30 cellular contexts compared by ENCODE assay signal in the genomic region with DNA sequence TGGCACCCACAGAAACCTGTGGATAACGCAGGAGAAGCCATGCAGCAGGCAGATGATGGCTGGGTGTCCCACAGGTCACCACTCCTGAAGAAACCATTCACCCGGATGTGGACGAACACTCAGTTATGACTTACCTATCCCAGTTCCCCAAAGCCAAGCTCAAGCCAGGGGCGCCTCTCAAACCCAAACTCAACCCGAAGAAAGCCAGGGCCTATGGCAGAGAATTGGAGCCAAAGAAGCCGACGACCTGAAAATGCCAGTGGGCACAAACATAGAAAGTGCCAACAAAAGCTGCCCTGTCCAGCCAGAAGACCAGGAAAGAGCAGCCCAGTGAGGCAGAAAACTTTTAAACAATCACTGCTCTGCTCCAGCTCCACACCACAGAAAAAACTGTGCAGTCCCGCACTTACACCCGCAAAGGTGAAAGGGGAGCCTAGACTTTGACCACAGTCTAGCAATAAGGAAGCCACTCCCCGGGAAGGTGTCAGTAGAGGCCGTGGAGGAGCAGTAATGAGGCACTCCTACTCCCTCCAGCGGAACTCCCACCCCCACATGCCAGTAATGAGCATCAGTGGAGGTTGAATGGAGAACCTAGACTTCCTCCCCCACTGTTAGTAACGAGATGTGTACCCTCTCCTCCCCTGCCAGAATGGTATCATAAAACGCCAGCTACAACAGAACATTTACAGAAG. TPM values are rescaled to one million over a fixed set of nuclear protein-coding genes. Genes with fewer than 3 reads are reported as not detected.
DNase-seq lines count a peak whose midpoint lies in the region; ATAC-seq, FAIRE-seq and TF ChIP-seq lines count a peak whose summit lies in the region.
"Had no signal": no experiment of that assay in that cellular context is flagged by ENCODE, and none has a peak within 500 bp of the region (broad histone marks: within the 10 kb centered on the region; RNA-seq: fewer than 3 reads in every experiment).

No MANE protein-coding gene starts in this region.

- no peak overlapping the region for H3K4me2 ChIP-seq in endothelial cell of umbilical vein (ENCODE audit: insufficient read depth, low read length)

- H3K27me3 ChIP-seq in Caco-2 (replicated peaks; ENCODE audit: control insufficient read depth, insufficient read depth, low read length) = no peaks in the 10 kb centered on the region
- H3K27me3 ChIP-seq in endothelial cell of umbilical vein (ENCODE audit: control insufficient read depth in 2 of 2, insufficient read depth in 2 of 2, low read length in 2 of 2) = no peaks in the 10 kb centered on the region
- no peaks in the 10 kb centered on the region for H3K27me3 ChIP-seq in uterus

- no peak overlapping the region for H3K4me3 ChIP-seq in Caco-2 (ENCODE audit: low read depth, low read length)
- H3K4me3 ChIP-seq in NB4 (ENCODE audit: low read depth, low read length) = no peak overlapping the region
- H3K4me3 ChIP-seq in endothelial cell of umbilical vein (replicated peaks in 1 of 3; ENCODE audit: insufficient read depth in 1 of 3, low read depth in 1 of 3, low read length in 3 of 3) = no peak overlapping the region
- no peak overlapping the region for H3K4me3 ChIP-seq in mucosa of descending colon
- H3K4me3 ChIP-seq in uterus = no peak overlapping the region
- H3K4me3 ChIP-seq: esophagus squamous epithelium, heart right ventricle, tibial artery had no signal

- FAIRE-seq in endothelial cell of umbilical vein (lab: Jason Lieb, UNC) = no peak
- FAIRE-seq: GM18507 had no signal

- dilution Hi-C loops in endothelial cell of umbilical vein (cut with MboI; ENCODE audit: extremely low pct_ligation_motif_present, low sequenced_read_pairs) = no loop called here

- H3K27ac ChIP-seq in endothelial cell of umbilical vein (ENCODE audit: insufficient read depth, low read depth, low read length) (peak overlapping the region; percentile 14), uterus (no peak overlapping the region)
- H3K27ac ChIP-seq: esophagus squamous epithelium, foreskin keratinocyte, heart right ventricle, tibial artery had no signal

- H3K4me1 Mint-ChIP-seq in Caco-2 (ENCODE audit: low read depth, unreplicated experiment) = peaks cover 8% of the 10 kb centered on the region

- H4K20me1 ChIP-seq in endothelial cell of umbilical vein (replicated peaks; ENCODE audit: control insufficient read depth, extremely low read depth, insufficient read depth, low read length) = no peaks in the 10 kb centered on the region

- POLR2A ChIA-PET in Caco-2 (lab: Charles Lee) = no interaction called here
- POLR2A ChIA-PET in endothelial cell of umbilical vein (lab: Charles Lee) = no interaction called here

- H3K9me3 ChIP-seq in Caco-2 = no peaks in the 10 kb centered on the region
- H3K9me3 ChIP-seq in endothelial cell of umbilical vein (replicated peaks; ENCODE audit: control insufficient read depth, insufficient read depth, low read length) = no peaks in the 10 kb centered on the region
- no peaks in the 10 kb centered on the region for H3K9me3 ChIP-seq in mucosa of descending colon
- H3K9me3 ChIP-seq in uterus = no peaks in the 10 kb centered on the region
- H3K9me3 ChIP-seq: esophagus squamous epithelium, tibial artery had no signal

- intact Hi-C loops in Caco-2 (cut with micrococcal nuclease; ENCODE audit: unreplicated experiment) = no loop called here
- intact Hi-C loops in endothelial cell of umbilical vein (cut with micrococcal nuclease) = no loop called here
- intact Hi-C loops in mucosa of descending colon (cut with DNase I, micrococcal nuclease) = no loop called here
- intact Hi-C loops in uterus (cut with DNase I; ENCODE audit: low total_unique reads) = no loop called here

- H2AFZ ChIP-seq in endothelial cell of umbilical vein (ENCODE audit: low read depth, low read length) = peak overlapping the region; percentile 10

- peak overlapping the region; percentile 8 for H3K27ac Mint-ChIP-seq in Caco-2 (ENCODE audit: unreplicated experiment)
- H3K27ac Mint-ChIP-seq: activated CD8-positive, alpha-beta T cell treated with anti-CD3 and anti-CD28 coated beads for 36 hours; activated T-helper 2 cell treated with anti-CD3 and anti-CD28 coated beads, Interferon-gamma antibody, Interleukin-2, Interleukin-4, amounts not matched to agents 10 μg/mL and 5 μg/mL and 100 μg/mL, durations not matched to agents 14 hours and 24 hours and 36 hours; brain; CD8-positive, alpha-beta T cell had no signal

- BruUV-seq in Caco-2 (replicated peaks; lab: Mats Ljungman, UMichigan) (no TSS peak), endothelial cell of umbilical vein (replicated peaks; lab: Mats Ljungman, UMichigan) (no TSS peak)

- no peak overlapping the region for H3K4me3 Mint-ChIP-seq in Caco-2 (ENCODE audit: unreplicated experiment)
- H3K4me3 Mint-ChIP-seq: activated CD8-positive, alpha-beta T cell treated with anti-CD3 and anti-CD28 coated beads for 36 hours; brain; CD8-positive, alpha-beta T cell had no signal

- CTCF ChIA-PET in Caco-2 (lab: Charles Lee) = interaction anchor here (0.6 to 1.2 kb wide), 3 partner anchors 12 to 124 kb away, joined by 3 read pairs; no protein-coding TSS in a partner anchor
- CTCF ChIA-PET in endothelial cell of umbilical vein (lab: Charles Lee) = interaction anchor here (1.3 to 10.5 kb wide), 3 partner anchors 8 to 70 kb away, joined by 4 to 393 read pairs (median 286); partner anchors contain the start of gene ACVRL1

- H3K9me1 ChIP-seq in endothelial cell of umbilical vein (replicated peaks; ENCODE audit: control insufficient read depth, extremely low read depth, insufficient read depth, low read length) = no peaks in the 10 kb centered on the region

- TF ChIP-seq POLR2A in NB4 (IDR thresholded peaks at IDR 0.05; ENCODE audit: extremely low read depth, insufficient read length) (no peak), endothelial cell of umbilical vein (IDR thresholded peaks at IDR 0.05; ENCODE audit: low read depth, low read length) (no peak), uterus (IDR thresholded peaks at IDR 0.05) (no peak)

- TF ChIP-seq CTCF in Caco-2 (IDR thresholded peaks at IDR 0.05; ENCODE audit: insufficient read depth in 1 of 2, low read depth in 1 of 2, low read length in 1 of 2, severe bottlenecking in 1 of 2, unreplicated experiment in 1 of 2) (peak in 1 of 2 experiments; percentile 21), NB4 (IDR thresholded peaks at IDR 0.05; ENCODE audit: low read depth, low read length) (no peak), endothelial cell of umbilical vein (IDR thresholded peaks at IDR 0.05; ENCODE audit: extremely low read depth in 1 of 2, insufficient read depth in 1 of 2, low read depth in 1 of 2, low read length in 2 of 2) (no peak), mucosa of descending colon (IDR thresholded peaks at IDR 0.05) (no peak), GM13977 (IDR thresholded peaks at IDR 0.05; ENCODE audit: extremely low read depth, insufficient read depth, missing control alignments) (no peak), uterus (IDR thresholded peaks at IDR 0.05) (no peak)

- no peaks in the 10 kb centered on the region for H3K27me3 Mint-ChIP-seq in Caco-2 (ENCODE audit: insufficient read depth, unreplicated experiment)

- ATAC-seq in mucosa of descending colon = peak; percentile 77
- no peak for ATAC-seq in HG03460 (IDR thresholded peaks at IDR 0.05; ENCODE audit: unreplicated experiment)
- ATAC-seq: activated CD8-positive, alpha-beta T cell treated with anti-CD3 and anti-CD28 coated beads for 36 hours; CD8-positive, alpha-beta T cell; foreskin keratinocyte; heart right ventricle had no signal

- H3K36me3 ChIP-seq in Caco-2 (ENCODE audit: control insufficient read depth, insufficient read depth, low read length) = no peaks in the 10 kb centered on the region
- H3K36me3 ChIP-seq in endothelial cell of umbilical vein (ENCODE audit: control insufficient read depth in 2 of 2, extremely low read depth in 1 of 2, insufficient read depth in 2 of 2, low read length in 2 of 2) = no peaks in the 10 kb centered on the region
- H3K36me3 ChIP-seq in mucosa of descending colon (ENCODE audit: low read depth) = no peaks in the 10 kb centered on the region
- H3K36me3 ChIP-seq in uterus = no peaks in the 10 kb centered on the region
- H3K36me3 ChIP-seq: esophagus squamous epithelium, heart right ventricle, tibial artery had no signal

- DNase-seq in Caco-2 (peak; percentile 55 to 73), NB4 (ENCODE audit: low read depth) (peak; percentile 77), endothelial cell of umbilical vein (ENCODE audit: low read depth, low spot score) (no peak), mucosa of descending colon (peak in 2 of 3 donors; percentile 63 to 81), GM13977 (ENCODE audit: low spot score) (no peak), uterus (no peak)
- DNase-seq in activated CD8-positive, alpha-beta memory T cell treated with anti-CD3 and anti-CD28 coated beads, Interleukin-2, amount 50 U/mL, for 4 hours = no peak
- DNase-seq: activated CD4-positive, alpha-beta T cell treated with anti-CD3 and anti-CD28 coated beads for 1 hour; activated CD8-positive, alpha-beta T cell treated with anti-CD3 and anti-CD28 coated beads for 36 hours; activated naive CD4-positive, alpha-beta T cell treated with anti-CD3 and anti-CD28 coated beads, Interleukin-2, amount 50 U/mL, for 16 hours; amniotic stem cell; CD8-positive, alpha-beta T cell; DMS 273 treated with DMSO at 0.1 percent for 48 hours; esophagus squamous epithelium; foreskin keratinocyte; heart right ventricle; NCI-H1105 treated with DMSO at 0.1 percent for 48 hours; NCI-H2029; NCI-H510A treated with DMSO at 0.1 percent for 48 hours; stimulated activated CD4-positive, alpha-beta T cell treated with anti-CD3 and anti-CD28 coated beads, Interleukin-15, amount 100 ng/mL, for 24 hours; stimulated activated CD4-positive, alpha-beta T cell treated with anti-CD3 and anti-CD28 coated beads, Interleukin-4, amount 100 ng/mL, for 4 hours had no signal

- no peaks in the 10 kb centered on the region for H3K79me2 ChIP-seq in endothelial cell of umbilical vein (ENCODE audit: control insufficient read depth, insufficient read depth, low read length)

- H3K9me3 Mint-ChIP-seq in Caco-2 (ENCODE audit: unreplicated experiment) = no peaks in the 10 kb centered on the region
- H3K9me3 Mint-ChIP-seq: activated CD8-positive, alpha-beta T cell treated with anti-CD3 and anti-CD28 coated beads for 36 hours; activated T-helper 2 cell treated with anti-CD3 and anti-CD28 coated beads, Interferon-gamma antibody, Interleukin-2, Interleukin-4, amounts not matched to agents 10 μg/mL and 5 μg/mL and 100 μg/mL, durations not matched to agents 14 hours and 24 hours and 36 hours; CD8-positive, alpha-beta T cell had no signal

- H3K36me3 Mint-ChIP-seq in Caco-2 (ENCODE audit: insufficient read depth, unreplicated experiment) = no peaks in the 10 kb centered on the region
- H3K36me3 Mint-ChIP-seq: brain; CD8-positive, alpha-beta T cell had no signal

- in situ Hi-C loops in GM13977 (cut with MboI; ENCODE audit: low pct_unique_long_range_greater_than_20kb, low sequenced_read_pairs, unreplicated experiment) = no loop called here

- H3K4me1 ChIP-seq in Caco-2 (peaks cover 6% of the 10 kb centered on the region), endothelial cell of umbilical vein (ENCODE audit: control insufficient read depth, extremely low read depth, insufficient read depth, low read length) (peaks cover 68% of the 10 kb centered on the region), mucosa of descending colon (ENCODE audit: low read depth) (peaks cover 24% of the 10 kb centered on the region), uterus (no peaks in the 10 kb centered on the region)

- no peak overlapping the region for H3K9ac ChIP-seq in endothelial cell of umbilical vein (replicated peaks; ENCODE audit: extremely low read depth, insufficient read depth, low read length)

RNA-seq across cellular contexts. Expression of gene ACVRL1, which starts 6.0 kb away (rescaled TPM):
- total RNA-seq in Caco-2 (2022) (0.74 TPM in 1 of 2 replicates, not detected in the other), endothelial cell of umbilical vein (404 and 427 TPM in 2 replicates), mucosa of descending colon (100 to 1,000 TPM; 132 to 261 (median 247) TPM), uterus (100 to 1,000 TPM in 3 of 4 donors, 10 to 100 TPM in 1; 52.1 to 161 (median 127) TPM)
- 355 and 403 TPM in 2 replicates for polyA plus RNA-seq in endothelial cell of umbilical vein
- 270 and 301 TPM in 2 replicates for polyA plus RNA-seq in endothelial cell of umbilical vein (2011; cell fraction: cytosol; rRNA removed)
- polyA plus RNA-seq in endothelial cell of umbilical vein (2011; cell fraction: nucleus; rRNA removed) = 559 and 644 TPM in 2 replicates
- 203 and 337 TPM in 2 replicates for polyA plus RNA-seq in endothelial cell of umbilical vein (2012)
- polyA minus RNA-seq in endothelial cell of umbilical vein = 398 and 445 TPM in 2 replicates
- polyA minus RNA-seq in endothelial cell of umbilical vein (2011; cell fraction: cytosol; rRNA and poly(A)+ RNA removed) = not detected
- 169 and 190 TPM in 2 replicates for polyA minus RNA-seq in endothelial cell of umbilical vein (2011; cell fraction: nucleus; rRNA and poly(A)+ RNA removed)
- total RNA-seq: activated CD8-positive, alpha-beta T cell treated with anti-CD3 and anti-CD28 coated beads for 36 hours; activated T-helper 2 cell treated with anti-CD3 and anti-CD28 coated beads, Interferon-gamma antibody, Interleukin-2, Interleukin-4, amounts not matched to agents 10 μg/mL and 5 μg/mL and 100 μg/mL, durations not matched to agents 14 hours and 24 hours and 36 hours; CD8-positive, alpha-beta T cell; foreskin keratinocyte; T-helper 2 cell treated with Interferon-gamma antibody and Interleukin-4, amounts not matched to agents 100 ng/mL and 5 ng/mL, for 36 hours had no signal

RNA-seq across cellular contexts. Expression of gene ANKRD33, which starts 13.4 kb away (rescaled TPM):
- total RNA-seq in Caco-2 (2022) (not detected in 2 replicates), endothelial cell of umbilical vein (0.95 and 1.2 TPM in 2 replicates), mucosa of descending colon (under 1 TPM in 1 of 3 donors, not detected in 2; 0.46 TPM), uterus (1 to 10 TPM in 1 of 4 donors, under 1 TPM in 2, not detected in 1; 0.14 to 2.9 (median 0.27) TPM)
- 0.80 and 0.92 TPM in 2 replicates for polyA plus RNA-seq in endothelial cell of umbilical vein
- 0.25 and 0.34 TPM in 2 replicates for polyA plus RNA-seq in endothelial cell of umbilical vein (2011; cell fraction: cytosol; rRNA removed)
- polyA plus RNA-seq in endothelial cell of umbilical vein (2011; cell fraction: nucleus; rRNA removed) = 2.9 and 3.2 TPM in 2 replicates
- polyA plus RNA-seq in endothelial cell of umbilical vein (2012) = 0.60 and 0.86 TPM in 2 replicates
- 0.36 and 0.61 TPM in 2 replicates for polyA minus RNA-seq in endothelial cell of umbilical vein
- not detected for polyA minus RNA-seq in endothelial cell of umbilical vein (2011; cell fraction: cytosol; rRNA and poly(A)+ RNA removed)
- polyA minus RNA-seq in endothelial cell of umbilical vein (2011; cell fraction: nucleus; rRNA and poly(A)+ RNA removed) = 0.58 and 0.87 TPM in 2 replicates
- total RNA-seq: A673; activated CD8-positive, alpha-beta T cell treated with anti-CD3 and anti-CD28 coated beads for 36 hours; activated T-helper 2 cell treated with anti-CD3 and anti-CD28 coated beads, Interferon-gamma antibody, Interleukin-2, Interleukin-4, amounts not matched to agents 10 μg/mL and 5 μg/mL and 100 μg/mL, durations not matched to agents 14 hours and 24 hours and 36 hours; CD8-positive, alpha-beta T cell; foreskin keratinocyte; H4; heart right ventricle; posterior vena cava; T-helper 2 cell treated with Interferon-gamma antibody and Interleukin-4, amounts not matched to agents 100 ng/mL and 5 ng/mL, for 36 hours had no signal
- polyA plus RNA-seq: foreskin keratinocyte had no signal

RNA-seq across cellular contexts. Expression of gene ACVR1B, which starts 50.2 kb away (rescaled TPM):
- total RNA-seq in Caco-2 (2022) (92.7 and 112 TPM in 2 replicates), endothelial cell of umbilical vein (25.4 and 33.7 TPM in 2 replicates), mucosa of descending colon (10 to 100 TPM; 42.4 to 95.7 (median 77.3) TPM), uterus (10 to 100 TPM in 3 of 4 donors, 1 to 10 TPM in 1; 2.6 to 31.6 (median 14.4) TPM)
- 25.5 and 29.0 TPM in 2 replicates for polyA plus RNA-seq in endothelial cell of umbilical vein
- 23.9 and 24.1 TPM in 2 replicates for polyA plus RNA-seq in endothelial cell of umbilical vein (2011; cell fraction: cytosol; rRNA removed)
- 43.8 and 45.3 TPM in 2 replicates for polyA plus RNA-seq in endothelial cell of umbilical vein (2011; cell fraction: nucleus; rRNA removed)
- polyA plus RNA-seq in endothelial cell of umbilical vein (2012) = 21.7 and 26.2 TPM in 2 replicates
- 54.5 and 58.3 TPM in 2 replicates for polyA minus RNA-seq in endothelial cell of umbilical vein
- 7.4 TPM for polyA minus RNA-seq in endothelial cell of umbilical vein (2011; cell fraction: cytosol; rRNA and poly(A)+ RNA removed)
- 24.5 and 28.9 TPM in 2 replicates for polyA minus RNA-seq in endothelial cell of umbilical vein (2011; cell fraction: nucleus; rRNA and poly(A)+ RNA removed)

RNA-seq across cellular contexts. Expression of gene FIGNL2, which starts 52.7 kb away (rescaled TPM):
- total RNA-seq in Caco-2 (2022) (3.5 and 3.6 TPM in 2 replicates), endothelial cell of umbilical vein (2.4 and 2.5 TPM in 2 replicates), mucosa of descending colon (under 1 TPM; 0.26 to 0.44 (median 0.34) TPM), uterus (1 to 10 TPM in 2 of 4 donors, not detected in 2; 1.7 to 2.7 TPM)
- polyA plus RNA-seq in endothelial cell of umbilical vein = 1.4 and 1.5 TPM in 2 replicates
- polyA plus RNA-seq in endothelial cell of umbilical vein (2011; cell fraction: cytosol; rRNA removed) = 0.50 and 0.54 TPM in 2 replicates
- 3.3 TPM in 2 replicates for polyA plus RNA-seq in endothelial cell of umbilical vein (2011; cell fraction: nucleus; rRNA removed)
- 0.48 and 0.49 TPM in 2 replicates for polyA plus RNA-seq in endothelial cell of umbilical vein (2012)
- 4.6 and 5.1 TPM in 2 replicates for polyA minus RNA-seq in endothelial cell of umbilical vein
- polyA minus RNA-seq in endothelial cell of umbilical vein (2011; cell fraction: cytosol; rRNA and poly(A)+ RNA removed) = not detected
- 2.5 and 3.5 TPM in 2 replicates for polyA minus RNA-seq in endothelial cell of umbilical vein (2011; cell fraction: nucleus; rRNA and poly(A)+ RNA removed)
- total RNA-seq: foreskin keratinocyte, H4 had no signal

Comparison
In these comparisons a context has a peak if more than half of its experiments do, and no peak if none do; other contexts are left out.
1. DNase-seq: peak in Caco-2 (2 of 2), NB4 (single experiment) and mucosa of descending colon (2 of 3); none in endothelial cell of umbilical vein (single experiment), GM13977 (single experiment), activated CD8-positive, alpha-beta memory T cell treated with anti-CD3 and anti-CD28 coated beads, Interleukin-2, amount 50 U/mL, for 4 hours (single experiment) and uterus (0 of 2).
2. RNA of gene ACVRL1, which starts 6.0 kb away (total RNA-seq): 404 to 427 TPM in endothelial cell of umbilical vein, 132 to 261 TPM in mucosa of descending colon and 52.1 to 161 TPM in uterus; 0.74 TPM in Caco-2; every median in the first group is over 10 times any median in the second.